8 cellular contexts compared by ENCODE assay signal in the genomic region with DNA sequence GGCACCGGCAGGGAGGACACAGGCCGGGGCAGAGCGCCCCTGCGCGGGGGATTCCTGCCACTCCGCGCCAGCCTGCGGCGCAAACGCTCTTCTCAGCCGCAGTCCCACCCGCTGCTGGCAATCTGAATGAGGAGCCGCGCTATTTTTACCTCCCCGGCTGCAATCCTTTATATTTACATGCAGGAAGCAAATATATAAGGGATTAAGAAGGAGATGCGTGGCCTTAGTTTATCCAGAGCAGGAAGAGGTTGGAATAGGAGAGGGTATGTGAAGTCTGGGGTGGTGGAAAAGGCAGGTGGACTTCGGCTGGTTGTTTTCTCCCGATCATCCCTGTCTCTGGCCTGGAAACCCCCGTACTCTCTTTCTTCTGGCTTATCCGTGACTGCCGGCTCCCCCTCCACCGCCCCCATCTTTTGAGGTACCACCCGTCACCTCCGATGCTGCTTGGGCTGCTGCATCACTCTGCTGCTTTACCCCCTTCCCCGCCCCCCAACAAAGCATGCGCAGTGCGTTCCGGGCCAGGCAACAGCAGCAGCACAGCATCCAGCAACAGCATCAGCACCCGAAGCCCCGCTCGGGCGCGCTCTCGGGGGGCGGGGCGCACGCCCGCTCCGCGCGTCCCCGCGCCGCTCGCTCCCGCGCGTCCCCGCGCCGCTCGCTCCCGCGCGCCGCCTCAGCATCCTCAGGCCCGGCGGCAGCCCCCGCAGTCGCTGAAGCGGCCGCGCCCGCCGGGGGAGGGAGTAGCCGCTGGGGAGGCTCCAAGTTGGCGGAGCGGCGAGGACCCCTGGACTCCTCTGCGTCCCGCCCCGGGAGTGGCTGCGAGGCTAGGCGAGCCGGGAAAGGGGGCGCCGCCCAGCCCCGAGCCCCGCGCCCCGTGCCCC. TPM values are rescaled to one million over a fixed set of nuclear protein-coding genes. Genes with fewer than 3 reads are reported as not detected.
A peak's percentile ranks its signal among the peaks of the same experiment; 100 is the strongest.
DNase-seq lines count a peak whose midpoint lies in the region; ATAC-seq and TF ChIP-seq lines count a peak whose summit lies in the region.

A gene with protein sequence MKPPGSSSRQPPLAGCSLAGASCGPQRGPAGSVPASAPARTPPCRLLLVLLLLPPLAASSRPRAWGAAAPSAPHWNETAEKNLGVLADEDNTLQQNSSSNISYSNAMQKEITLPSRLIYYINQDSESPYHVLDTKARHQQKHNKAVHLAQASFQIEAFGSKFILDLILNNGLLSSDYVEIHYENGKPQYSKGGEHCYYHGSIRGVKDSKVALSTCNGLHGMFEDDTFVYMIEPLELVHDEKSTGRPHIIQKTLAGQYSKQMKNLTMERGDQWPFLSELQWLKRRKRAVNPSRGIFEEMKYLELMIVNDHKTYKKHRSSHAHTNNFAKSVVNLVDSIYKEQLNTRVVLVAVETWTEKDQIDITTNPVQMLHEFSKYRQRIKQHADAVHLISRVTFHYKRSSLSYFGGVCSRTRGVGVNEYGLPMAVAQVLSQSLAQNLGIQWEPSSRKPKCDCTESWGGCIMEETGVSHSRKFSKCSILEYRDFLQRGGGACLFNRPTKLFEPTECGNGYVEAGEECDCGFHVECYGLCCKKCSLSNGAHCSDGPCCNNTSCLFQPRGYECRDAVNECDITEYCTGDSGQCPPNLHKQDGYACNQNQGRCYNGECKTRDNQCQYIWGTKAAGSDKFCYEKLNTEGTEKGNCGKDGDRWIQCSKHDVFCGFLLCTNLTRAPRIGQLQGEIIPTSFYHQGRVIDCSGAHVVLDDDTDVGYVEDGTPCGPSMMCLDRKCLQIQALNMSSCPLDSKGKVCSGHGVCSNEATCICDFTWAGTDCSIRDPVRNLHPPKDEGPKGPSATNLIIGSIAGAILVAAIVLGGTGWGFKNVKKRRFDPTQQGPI (plus strand): TSS at position 679 of the 881 bp plus-strand sequence. CDS start 335 bp downstream, outside the sequence.

- H3K4me1 ChIP-seq in RWPE2 (ENCODE audit: insufficient read depth, poor library complexity, severe bottlenecking) (no peaks in the 10 kb centered on the region), adipocyte (ENCODE audit: control insufficient read depth, insufficient read depth, low read length) (peaks cover 13% of the 10 kb centered on the region), heart right ventricle (peaks cover 3 to 46% (median 20%) of the 10 kb centered on the region in 9 donors)

- intact Hi-C loops in heart right ventricle (cut with DNase I): loop anchor here in 5 of 10 donors (5.0 to 10.0 kb wide), 4 partner anchors 51 to 281 kb away; no protein-coding TSS in a partner anchor

- 1% methylated on average over 69 to 81 of the region's 81 CpGs for WGBS in heart right ventricle, 2 donors

- ATAC-seq in GM18868 (IDR thresholded peaks at IDR 0.05; ENCODE audit: unreplicated experiment): peak; percentile 57
- peak; percentile 49 for ATAC-seq in HG03521 (IDR thresholded peaks at IDR 0.05; ENCODE audit: unreplicated experiment)
- peak; percentile 34; the same call in 2 of the 3 replicates for ATAC-seq in RWPE2 (ENCODE audit: low read depth)
- peak; percentile 83 to 92 (median 88) for ATAC-seq in heart right ventricle

- peak within 1 kb of the TSS; percentile 64 for H3K9ac ChIP-seq in adipocyte (ENCODE audit: low read length)

- DNase-seq in AG08396 (ENCODE audit: low spot score): peak; percentile 86
- no peak for DNase-seq in RWPE2 (ENCODE audit: low spot score)
- peak; percentile 88 for DNase-seq in adipocyte (ENCODE audit: low read depth)
- peak; percentile 53 to 67 for DNase-seq in heart right ventricle
- DNase-seq in pons (ENCODE audit: low spot score): peak; percentile 84
- DNase-seq in NCI-H2029 (lab: John Stamatoyannopoulos, UW): no peak

- no peaks in the 10 kb centered on the region for H3K36me3 ChIP-seq in RWPE2 (ENCODE audit: low read depth)
- no peaks in the 10 kb centered on the region for H3K36me3 ChIP-seq in adipocyte (ENCODE audit: control insufficient read depth, insufficient read depth, low read length, severe bottlenecking)
- no peaks in the 10 kb centered on the region for H3K36me3 ChIP-seq in heart right ventricle

- H3K27me3 ChIP-seq in RWPE2 (ENCODE audit: insufficient read depth, poor library complexity, severe bottlenecking) (peaks cover 55% of the 10 kb centered on the region), adipocyte (replicated peaks; ENCODE audit: control insufficient read depth, insufficient read depth, low read length) (peaks cover 10% of the 10 kb centered on the region), heart right ventricle (peaks cover 0 to 81% (median 30%) of the 10 kb centered on the region in 7 donors)

- no peak within 1 kb of the TSS for H3K27ac ChIP-seq in RWPE2 (ENCODE audit: poor library complexity, severe bottlenecking)
- H3K27ac ChIP-seq in heart right ventricle: peak within 1 kb of the TSS; percentile 53 to 91 (median 77)

- TF ChIP-seq CTCF in RWPE2 (IDR thresholded peaks at IDR 0.05; ENCODE audit: poor library complexity, severe bottlenecking) (no peak), heart right ventricle (IDR thresholded peaks at IDR 0.05) (peak in 7 of 9 donors; percentile 16 to 52 (median 28))

- H3K9me3 ChIP-seq in RWPE2 (ENCODE audit: severe bottlenecking): no peaks in the 10 kb centered on the region
- no peaks in the 10 kb centered on the region for H3K9me3 ChIP-seq in adipocyte (ENCODE audit: control insufficient read depth, low read length)
- H3K9me3 ChIP-seq in heart right ventricle: no peaks in the 10 kb centered on the region

- H3K4me3 ChIP-seq in RWPE2 (ENCODE audit: severe bottlenecking): peak within 1 kb of the TSS; percentile 31
- peak within 1 kb of the TSS; percentile 81 for H3K4me3 ChIP-seq in adipocyte (ENCODE audit: low read length)
- H3K4me3 ChIP-seq in heart right ventricle: peak within 1 kb of the TSS; percentile 33 to 75 (median 66)

RNA-seq across cellular contexts. Expression of the gene that starts here (rescaled TPM):
- total RNA-seq in heart right ventricle: 100 to 1,000 TPM in 1 of 10 donors, 10 to 100 TPM in 9; 51.0 to 101 (median 72.4) TPM
- 10 to 100 TPM; 11.9 to 27.4 TPM for polyA plus RNA-seq in heart right ventricle

Comparison
In these comparisons a context has a peak if more than half of its experiments do, and no peak if none do; other contexts are left out.
1. DNase-seq: peak in AG08396 (single experiment), adipocyte (single experiment), heart right ventricle (2 of 2) and pons (single experiment); none in RWPE2 (single experiment) and NCI-H2029 (single experiment).
2. ATAC-seq: peak in every context shown above with its lines; median percentile 88 in heart right ventricle; 57 in GM18868; 49 in HG03521; 34 in RWPE2.
3. H3K4me3 ChIP-seq: peak in every context shown above with its lines; median percentile 81 in adipocyte; 66 in heart right ventricle; 31 in RWPE2.